18 cellular contexts compared by ENCODE assay signal in the genomic region with DNA sequence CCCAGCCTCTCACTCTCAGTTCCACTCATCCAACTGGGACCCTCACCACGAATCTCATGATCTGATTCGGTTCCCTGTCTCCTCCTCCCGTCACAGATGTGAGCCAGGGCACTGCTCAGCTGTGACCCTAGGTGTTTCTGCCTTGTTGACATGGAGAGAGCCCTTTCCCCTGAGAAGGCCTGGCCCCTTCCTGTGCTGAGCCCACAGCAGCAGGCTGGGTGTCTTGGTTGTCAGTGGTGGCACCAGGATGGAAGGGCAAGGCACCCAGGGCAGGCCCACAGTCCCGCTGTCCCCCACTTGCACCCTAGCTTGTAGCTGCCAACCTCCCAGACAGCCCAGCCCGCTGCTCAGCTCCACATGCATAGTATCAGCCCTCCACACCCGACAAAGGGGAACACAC. TPM values are rescaled to one million over a fixed set of nuclear protein-coding genes. Genes with fewer than 3 reads are reported as not detected.
DNase-seq lines count a peak whose midpoint lies in the region; ATAC-seq and TF ChIP-seq lines count a peak whose summit lies in the region.
"Had no signal": no experiment of that assay in that cellular context is flagged by ENCODE, and none has a peak within 500 bp of the region (broad histone marks: within the 10 kb centered on the region; RNA-seq: fewer than 3 reads in every experiment).

No MANE protein-coding gene starts in this region.

- H4K12ac ChIP-seq in trophoblast cell (ENCODE audit: low read depth, low read length), result no peak overlapping the region

- intact Hi-C loops in activated CD8-positive, alpha-beta T cell treated with anti-CD3 and anti-CD28 coated beads for 36 hours (cut with micrococcal nuclease), result no loop called here
- intact Hi-C loops in left lung (cut with DNase I), result no loop called here

- no peaks in the 10 kb centered on the region for H3K9me3 Mint-ChIP-seq in activated CD8-positive, alpha-beta T cell treated with anti-CD3 and anti-CD28 coated beads, Interleukin-2, amount 10 ng/mL, durations not matched to agents 7 days and 5 days (ENCODE audit: insufficient read depth)
- no peaks in the 10 kb centered on the region for H3K9me3 Mint-ChIP-seq in activated CD8-positive, alpha-beta T cell treated with anti-CD3 and anti-CD28 coated beads for 36 hours
- H3K9me3 Mint-ChIP-seq in T-cell, result no peaks in the 10 kb centered on the region
- H3K9me3 Mint-ChIP-seq: T-helper 1 cell treated with Interleukin-12 subunit alpha and Interleukin-12 subunit beta and Interleukin-4 antibody, amounts not matched to agents 30 μg/mL and 1 μg/mL, for 36 hours had no signal

- H3K4me2 ChIP-seq in trophoblast cell (ENCODE audit: low read length), result no peak overlapping the region
- H3K4me2 ChIP-seq: hepatocyte had no signal

- no peak overlapping the region for H3K14ac ChIP-seq in trophoblast cell (ENCODE audit: low read length)

- no peak overlapping the region for H2BK120ac ChIP-seq in trophoblast cell (ENCODE audit: insufficient read depth, low read length, poor library complexity)

- H3K4me3 ChIP-seq in trophoblast cell (ENCODE audit: low read depth, low read length) (peak overlapping the region; percentile 27), left lung (no peak overlapping the region)
- H3K4me3 ChIP-seq: esophagus muscularis mucosa, hepatocyte, transverse colon had no signal

- no peak for DNase-seq in activated CD8-positive, alpha-beta T cell treated with anti-CD3 and anti-CD28 coated beads, Interleukin-2, amount 10 ng/mL, durations not matched to agents 7 days and 5 days
- DNase-seq in activated CD8-positive, alpha-beta T cell treated with anti-CD3 and anti-CD28 coated beads for 36 hours, result no peak
- no peak for DNase-seq in T-cell
- no peak for DNase-seq in trophoblast cell
- no peak for DNase-seq in left lung
- DNase-seq: activated CD4-positive, alpha-beta T cell treated with anti-CD3 and anti-CD28 coated beads, Interleukin-2, amount 50 U/mL, for 1 hour; activated naive CD4-positive, alpha-beta T cell treated with Interleukin-2 at 50 U/mL for 16 hours; left ventricle myocardium superior; NCI-H1105 treated with DMSO at 0.1 percent for 48 hours; NCI-H510A treated with DMSO at 0.1 percent for 48 hours; transverse colon had no signal

- peaks cover 2% of the 10 kb centered on the region for H3K9me3 ChIP-seq in trophoblast cell (ENCODE audit: insufficient read depth, low read depth, low read length)
- H3K9me3 ChIP-seq in left lung, result no peaks in the 10 kb centered on the region
- H3K9me3 ChIP-seq: esophagus muscularis mucosa, transverse colon had no signal

- H3K4ac ChIP-seq in trophoblast cell (ENCODE audit: low read depth, low read length), result no peak overlapping the region

- peak overlapping the region; percentile 64 for H3K23ac ChIP-seq in trophoblast cell (ENCODE audit: low read length)

- H3K36me3 ChIP-seq in trophoblast cell (ENCODE audit: control insufficient read depth in 1 of 2, insufficient read depth in 2 of 2, low read length in 2 of 2) (peaks cover 39 to 57% of the 10 kb centered on the region in 2 experiments), left lung (peaks cover 0 to 62% of the 10 kb centered on the region in 2 donors)

- H3K9ac ChIP-seq in trophoblast cell (ENCODE audit: low read length), result no peak overlapping the region

- H3K27ac Mint-ChIP-seq in activated CD8-positive, alpha-beta T cell treated with anti-CD3 and anti-CD28 coated beads, Interleukin-2, amount 10 ng/mL, durations not matched to agents 7 days and 5 days, result peak overlapping the region; percentile 2
- no peak overlapping the region for H3K27ac Mint-ChIP-seq in activated CD8-positive, alpha-beta T cell treated with anti-CD3 and anti-CD28 coated beads for 36 hours
- peak overlapping the region; percentile 13 to 63 for H3K27ac Mint-ChIP-seq in T-cell
- H3K27ac Mint-ChIP-seq: T-helper 1 cell treated with Interleukin-12 subunit alpha and Interleukin-12 subunit beta and Interleukin-4 antibody, amounts not matched to agents 30 μg/mL and 1 μg/mL, for 36 hours had no signal

- no peaks in the 10 kb centered on the region for H3K79me2 ChIP-seq in trophoblast cell (ENCODE audit: control insufficient read depth, insufficient read depth, low read length, poor library complexity)
- H3K79me2 ChIP-seq: hepatocyte had no signal

- H3K4me3 Mint-ChIP-seq in activated CD8-positive, alpha-beta T cell treated with anti-CD3 and anti-CD28 coated beads, Interleukin-2, amount 10 ng/mL, durations not matched to agents 7 days and 5 days, result no peak overlapping the region
- no peak overlapping the region for H3K4me3 Mint-ChIP-seq in activated CD8-positive, alpha-beta T cell treated with anti-CD3 and anti-CD28 coated beads for 36 hours
- no peak overlapping the region for H3K4me3 Mint-ChIP-seq in T-cell
- H3K4me3 Mint-ChIP-seq: T-helper 1 cell treated with Interleukin-12 subunit alpha and Interleukin-12 subunit beta and Interleukin-4 antibody, amounts not matched to agents 30 μg/mL and 1 μg/mL, for 36 hours had no signal

- H3K18ac ChIP-seq in trophoblast cell (ENCODE audit: low read length), result no peak overlapping the region

- POLR2A ChIA-PET in activated CD8-positive, alpha-beta T cell treated with anti-CD3 and anti-CD28 coated beads, Interleukin-2, amount 10 ng/mL, durations not matched to agents 7 days and 5 days (lab: Charles Lee), result no interaction called here
- POLR2A ChIA-PET in activated CD8-positive, alpha-beta T cell treated with anti-CD3 and anti-CD28 coated beads for 36 hours (lab: Charles Lee), result no interaction called here
- POLR2A ChIA-PET in T-cell (lab: Charles Lee), result no interaction called here

- H4K8ac ChIP-seq in trophoblast cell (ENCODE audit: low read depth, low read length), result no peak overlapping the region

- H3K27ac ChIP-seq in trophoblast cell (ENCODE audit: low read depth, low read length) (no peak overlapping the region), left lung (no peak overlapping the region)
- H3K27ac ChIP-seq: hepatocyte had no signal

- peaks cover 10% of the 10 kb centered on the region for H3K4me1 Mint-ChIP-seq in activated CD8-positive, alpha-beta T cell treated with anti-CD3 and anti-CD28 coated beads, Interleukin-2, amount 10 ng/mL, durations not matched to agents 7 days and 5 days (ENCODE audit: low read depth)
- peaks cover 14% of the 10 kb centered on the region for H3K4me1 Mint-ChIP-seq in activated CD8-positive, alpha-beta T cell treated with anti-CD3 and anti-CD28 coated beads for 36 hours (ENCODE audit: low read depth)
- peaks cover 15 to 40% (median 24%) of the 10 kb centered on the region in 3 donors for H3K4me1 Mint-ChIP-seq in T-cell

- H2AK5ac ChIP-seq in trophoblast cell (ENCODE audit: low read length), result no peak overlapping the region

- H4K91ac ChIP-seq in trophoblast cell (ENCODE audit: low read depth, low read length), result no peak overlapping the region

- H3K79me1 ChIP-seq in trophoblast cell (ENCODE audit: low read length), result no peaks in the 10 kb centered on the region

- no peak overlapping the region for H2AFZ ChIP-seq in trophoblast cell (ENCODE audit: insufficient read depth, low read length, poor library complexity)
- H2AFZ ChIP-seq: hepatocyte had no signal

- H3K27me3 ChIP-seq in trophoblast cell (ENCODE audit: insufficient read depth, low read length) (no peaks in the 10 kb centered on the region), left lung (no peaks in the 10 kb centered on the region)
- H3K27me3 ChIP-seq: esophagus muscularis mucosa, hepatocyte, transverse colon had no signal

- H3K4me1 ChIP-seq in trophoblast cell (ENCODE audit: control insufficient read depth in 1 of 2, insufficient read depth in 2 of 2, low read length in 2 of 2), result no peaks in the 10 kb centered on the region
- H3K4me1 ChIP-seq in left lung, result peaks cover 0 to 22% of the 10 kb centered on the region in 2 donors
- H3K4me1 ChIP-seq: transverse colon had no signal

- WGBS in trophoblast cell (ENCODE audit: extremely low coverage, insufficient coverage, insufficient read length), result no CpG with 5 or more reads among the region's 6 CpGs

- no peak for TF ChIP-seq CTCF in activated CD8-positive, alpha-beta T cell treated with anti-CD3 and anti-CD28 coated beads for 36 hours (IDR thresholded peaks at IDR 0.05)
- TF ChIP-seq CTCF in left lung (IDR thresholded peaks at IDR 0.05), result no peak

- peaks cover 32% of the 10 kb centered on the region for H3K36me3 Mint-ChIP-seq in activated CD8-positive, alpha-beta T cell treated with anti-CD3 and anti-CD28 coated beads, Interleukin-2, amount 10 ng/mL, durations not matched to agents 7 days and 5 days (ENCODE audit: low read depth)
- peaks cover 11% of the 10 kb centered on the region for H3K36me3 Mint-ChIP-seq in activated CD8-positive, alpha-beta T cell treated with anti-CD3 and anti-CD28 coated beads for 36 hours (ENCODE audit: low read depth)
- peaks cover 24% of the 10 kb centered on the region for H3K36me3 Mint-ChIP-seq in T-cell

- no peak overlapping the region for H2BK5ac ChIP-seq in trophoblast cell (ENCODE audit: low read depth, low read length, poor library complexity)

- H2BK12ac ChIP-seq in trophoblast cell (ENCODE audit: low read length), result no peak overlapping the region

- CTCF ChIA-PET in activated CD8-positive, alpha-beta T cell treated with anti-CD3 and anti-CD28 coated beads, Interleukin-2, amount 10 ng/mL, durations not matched to agents 7 days and 5 days (lab: Charles Lee), result interaction anchor here (1.2 kb wide), 1 partner anchor 23 kb away, joined by 3 read pairs; no protein-coding TSS in a partner anchor
- CTCF ChIA-PET in activated CD8-positive, alpha-beta T cell treated with anti-CD3 and anti-CD28 coated beads for 36 hours (lab: Charles Lee), result no interaction called here
- CTCF ChIA-PET in T-cell (lab: Charles Lee), result no interaction called here

- ATAC-seq in activated CD8-positive, alpha-beta T cell treated with anti-CD3 and anti-CD28 coated beads, Interleukin-2, amount 10 ng/mL, durations not matched to agents 7 days and 5 days, result no peak
- no peak for ATAC-seq in activated CD8-positive, alpha-beta T cell treated with anti-CD3 and anti-CD28 coated beads for 36 hours
- ATAC-seq in T-cell (replicated peaks in 1 of 4), result no peak
- peak; percentile 4 for ATAC-seq in esophagus mucosa
- ATAC-seq in GM21619 (IDR thresholded peaks at IDR 0.05; ENCODE audit: unreplicated experiment), result no peak
- no peak for ATAC-seq in GM21576 (IDR thresholded peaks at IDR 0.05; ENCODE audit: unreplicated experiment)
- ATAC-seq in left lung, result no peak

- H3K27me3 Mint-ChIP-seq in activated CD8-positive, alpha-beta T cell treated with anti-CD3 and anti-CD28 coated beads, Interleukin-2, amount 10 ng/mL, durations not matched to agents 7 days and 5 days (ENCODE audit: low read depth), result no peaks in the 10 kb centered on the region
- H3K27me3 Mint-ChIP-seq in activated CD8-positive, alpha-beta T cell treated with anti-CD3 and anti-CD28 coated beads for 36 hours, result no peaks in the 10 kb centered on the region
- H3K27me3 Mint-ChIP-seq in T-cell, result no peaks in the 10 kb centered on the region

RNA-seq across cellular contexts. Expression of gene STH, which starts 26.5 kb away (rescaled TPM):
- not detected for total RNA-seq in activated CD8-positive, alpha-beta T cell treated with anti-CD3 and anti-CD28 coated beads, Interleukin-2, amount 10 ng/mL, durations not matched to agents 7 days and 5 days
- total RNA-seq in activated CD8-positive, alpha-beta T cell treated with anti-CD3 and anti-CD28 coated beads for 36 hours, result not detected
- total RNA-seq in T-cell (not detected), esophagus mucosa (not detected), left lung (not detected)
- polyA plus RNA-seq in trophoblast cell (2013), result not detected in 2 replicates
- total RNA-seq: esophagus muscularis mucosa, hepatocyte, left ventricle myocardium superior, omental fat pad, transverse colon had no signal
- polyA plus RNA-seq: hepatocyte had no signal
